ENCODE assay signal across 8 cellular contexts in the genomic region with DNA sequence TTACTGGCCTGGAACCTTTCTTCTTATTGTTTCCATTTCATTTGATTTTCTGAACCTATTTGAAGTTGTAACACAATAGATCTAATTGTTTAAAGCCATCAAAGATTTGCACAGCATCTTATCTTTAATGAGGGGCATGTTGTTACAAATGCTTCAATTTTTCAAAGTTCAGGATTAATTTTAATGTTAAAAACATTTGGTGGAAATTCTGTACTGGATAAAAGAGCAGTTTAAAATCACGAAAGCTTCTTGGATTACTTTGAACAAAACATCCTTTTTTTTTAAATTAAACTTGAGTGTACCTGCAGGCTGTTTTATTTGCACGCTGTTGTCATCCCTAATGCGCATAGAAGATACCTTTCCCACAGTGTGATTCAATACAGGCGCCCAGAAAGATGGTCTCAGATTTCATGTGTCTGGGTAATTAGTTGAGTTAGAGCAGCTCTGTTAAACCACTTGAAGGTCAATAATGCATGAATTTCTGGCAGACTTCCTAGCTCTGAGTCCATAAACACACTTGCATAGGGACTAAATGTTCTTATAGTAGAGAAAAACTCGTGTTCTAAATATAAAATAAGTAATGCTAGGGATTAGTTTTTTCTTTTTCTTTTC. TPM values are rescaled to one million over a fixed set of nuclear protein-coding genes. Genes with fewer than 3 reads are reported as not detected.
DNase-seq lines count a peak whose midpoint lies in the region; ATAC-seq and FAIRE-seq lines count a peak whose summit lies in the region.

No MANE protein-coding gene starts in this region.

- H3K27ac ChIP-seq in small intestine (ENCODE audit: low read depth in 1 of 2, low read length in 1 of 2), result no peak overlapping the region

- H3K4me3 ChIP-seq in small intestine (ENCODE audit: low read depth in 1 of 2, low read length in 2 of 2), result no peak overlapping the region

- no peak for FAIRE-seq in small intestine (lab: Jason Lieb, UNC)

- ATAC-seq in esophagus mucosa, result no peak
- ATAC-seq in GM21390 (IDR thresholded peaks at IDR 0.05; ENCODE audit: unreplicated experiment), result no peak
- no peak for ATAC-seq in GM18870 (IDR thresholded peaks at IDR 0.05; ENCODE audit: unreplicated experiment)

- DNase-seq in HT1080 (ENCODE audit: low read depth) (peak; percentile 45), NCI-H82 treated with DMSO at 0.1 percent for 48 hours (lab: John Stamatoyannopoulos, UW; ENCODE audit: unreplicated experiment) (peak; percentile 5), globus pallidus (ENCODE audit: low spot score) (peak; percentile 12), small intestine (peak; percentile 17), iPS-NIHi7 (ENCODE audit: extremely low spot score) (no peak)

- no peaks in the 10 kb centered on the region for H3K27me3 ChIP-seq in small intestine (ENCODE audit: control insufficient read depth in 2 of 2, insufficient read depth in 2 of 2, low read length in 2 of 2)

- no peaks in the 10 kb centered on the region for H3K36me3 ChIP-seq in small intestine (ENCODE audit: control insufficient read depth in 2 of 2, insufficient read depth in 2 of 2, low read length in 2 of 2)

- 46 to 54% (median 52%) methylated on average over 5 of the region's 5 CpGs for WGBS in small intestine, 3 donors

- H3K9me3 ChIP-seq in small intestine (ENCODE audit: control insufficient read depth, low read depth), result no peaks in the 10 kb centered on the region

- H3K4me1 ChIP-seq in small intestine (ENCODE audit: control insufficient read depth in 2 of 2, insufficient read depth in 1 of 2, low read depth in 1 of 2, low read length in 1 of 2), result peaks cover 0 to 6% of the 10 kb centered on the region in 2 donors

RNA-seq across cellular contexts. Expression of a gene that starts 29.3 kb away (rescaled TPM):
- 37.1 and 43.7 TPM in 2 replicates for total RNA-seq in HT1080 (2014; rRNA removed; shearing (Covaris generic))
- 60.6 and 62.9 TPM in 2 replicates for polyA plus RNA-seq in HT1080 (2015; cell fraction: cytosol; rRNA removed)
- polyA plus RNA-seq in HT1080 (2015; cell fraction: nucleus; rRNA removed), result 49.5 and 52.4 TPM in 2 replicates
- 10 to 100 TPM; 12.3 to 25.3 (median 18.6) TPM for polyA plus RNA-seq in small intestine
- total RNA-seq in esophagus mucosa, result 25.2 TPM

RNA-seq across cellular contexts. Expression of a gene that starts 44.5 kb away (rescaled TPM):
- 0.23 TPM in 1 of 2 replicates, not detected in the other for total RNA-seq in HT1080 (2014; rRNA removed; shearing (Covaris generic))
- 0.08 TPM in 1 of 2 replicates, not detected in the other for polyA plus RNA-seq in HT1080 (2015; cell fraction: cytosol; rRNA removed)
- polyA plus RNA-seq in HT1080 (2015; cell fraction: nucleus; rRNA removed), result 0.03 TPM in 1 of 2 replicates, not detected in the other
- polyA plus RNA-seq in small intestine, result 1 to 10 TPM in 1 of 3 donors, under 1 TPM in 1, not detected in 1; 0.81 to 2.5 TPM
- 0.28 TPM for total RNA-seq in esophagus mucosa
